1 cellular context compared by ENCODE assay signal in genomic region chr17:61354895-61355294, GRCh38.
TF ChIP-seq lines count a peak whose summit lies in the region.

No MANE protein-coding gene starts in this region.

TF ChIP-seq in HepG2, 621 proteins besides CTCF, POLR2A, EP300 and RAD21 (continued from another document):
- 0 out of 2 replicates have a peak, but pooled peaks have one; percentile 38 for TF ChIP-seq ZNF687 (CRISPR knock-in tag; IDR thresholded peaks at IDR 0.05)
- no peak for TF ChIP-seq ZNF318 (CRISPR knock-in tag; IDR thresholded peaks at IDR 0.05)
- TF ChIP-seq ZBTB38 (CRISPR knock-in tag; IDR thresholded peaks at IDR 0.05): peak; percentile 43
- TF ChIP-seq ZNF547 (CRISPR knock-in tag; IDR thresholded peaks at IDR 0.05): no peak
- no peak for TF ChIP-seq ZSCAN31 (CRISPR knock-in tag; IDR thresholded peaks at IDR 0.05; ENCODE audit: low read depth)
- peak; percentile 5; the same call in 1 of the 2 replicates for TF ChIP-seq HNF4A (CRISPR knock-in tag; IDR thresholded peaks at IDR 0.05)
- TF ChIP-seq ZBTB33 (CRISPR knock-in tag; IDR thresholded peaks at IDR 0.05): peak; percentile 29; the same call in 1 of the 2 replicates
- no peak for TF ChIP-seq ZNF543 (CRISPR knock-in tag; IDR thresholded peaks at IDR 0.05)
- no peak for TF ChIP-seq MATR3 (CRISPR knock-in tag; IDR thresholded peaks at IDR 0.05)
- TF ChIP-seq STAG1 (CRISPR knock-in tag; IDR thresholded peaks at IDR 0.05): peak; percentile 47
- TF ChIP-seq TFAP4 (IDR thresholded peaks at IDR 0.05; ENCODE audit: borderline replicate concordance, low read depth): peak; percentile 24; the same call in 1 of the 2 replicates
- no peak for TF ChIP-seq ZNF10 (CRISPR knock-in tag; IDR thresholded peaks at IDR 0.05; ENCODE audit: borderline replicate concordance, low read depth)
- 0 out of 2 replicates have a peak, but pooled peaks have one; percentile 12 for TF ChIP-seq CREM (IDR thresholded peaks at IDR 0.05)
- no peak for TF ChIP-seq CREM (CRISPR knock-in tag; IDR thresholded peaks at IDR 0.05)
- TF ChIP-seq BCL6 (CRISPR knock-in tag; IDR thresholded peaks at IDR 0.05): 0 out of 2 replicates have a peak, but pooled peaks have one; percentile 30
- TF ChIP-seq ATF1 (CRISPR knock-in tag; IDR thresholded peaks at IDR 0.05): no peak
- TF ChIP-seq ZNF782 (CRISPR knock-in tag; IDR thresholded peaks at IDR 0.05; ENCODE audit: borderline replicate concordance): no peak
- TF ChIP-seq SNAPC4 (CRISPR knock-in tag; IDR thresholded peaks at IDR 0.05): no peak
- no peak for TF ChIP-seq ATF7 (IDR thresholded peaks at IDR 0.05)
- 0 out of 2 replicates have a peak, but pooled peaks have one; percentile 23 for TF ChIP-seq ATF7 (CRISPR knock-in tag; IDR thresholded peaks at IDR 0.05)
